In the genomic region with DNA sequence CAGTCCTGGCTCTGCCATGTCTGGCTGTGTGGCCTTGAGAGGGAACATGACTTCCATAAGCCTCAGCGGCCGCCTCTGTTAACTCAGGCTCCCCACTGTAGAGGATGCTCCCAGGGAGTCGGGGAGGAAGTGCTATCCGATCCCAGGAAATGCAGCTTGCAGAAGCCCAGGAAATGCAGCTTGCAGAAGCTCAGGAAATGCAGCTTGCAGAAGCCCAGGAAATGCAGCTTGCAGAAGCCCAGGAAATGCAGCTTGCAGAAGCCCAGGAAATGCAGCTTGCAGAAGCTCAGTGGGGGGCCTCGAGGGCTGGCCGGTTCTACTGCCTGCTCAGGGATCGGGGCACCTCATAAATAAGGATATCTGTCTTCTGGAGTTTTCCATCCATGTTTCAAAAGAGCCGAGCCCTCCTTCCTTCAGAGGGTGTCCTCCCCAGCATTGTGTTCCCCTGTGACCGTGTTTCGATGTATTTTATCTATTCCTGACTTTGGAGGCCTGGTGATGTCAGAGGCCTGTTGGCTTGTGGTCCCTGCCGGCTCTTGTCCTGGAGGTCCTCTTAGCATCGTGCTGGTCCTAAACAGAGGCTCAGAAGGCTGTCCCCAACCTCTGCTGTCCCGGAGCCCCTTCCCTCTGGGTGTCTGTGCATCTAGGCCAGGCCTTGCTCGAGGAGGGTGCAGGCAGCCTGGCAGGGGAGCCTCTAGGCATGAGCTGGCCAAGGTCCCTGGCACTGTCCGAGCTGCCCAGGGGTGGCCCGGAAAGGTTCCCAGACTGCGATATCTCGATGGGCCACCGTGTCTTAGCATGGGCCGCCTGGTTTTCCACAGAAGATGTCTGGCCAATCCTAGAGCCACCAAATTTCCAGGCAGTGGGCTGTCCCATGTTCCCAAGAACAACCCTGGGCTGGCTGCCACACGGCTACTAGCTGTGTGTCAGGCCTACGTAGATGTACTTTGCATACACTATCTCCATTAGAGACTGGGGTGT, we compare ENCODE assay signal across 1 cellular context.
TF ChIP-seq lines count a peak whose summit lies in the region.

No MANE protein-coding gene starts in this region.

TF ChIP-seq in HepG2, 621 proteins besides CTCF, POLR2A, EP300 and RAD21 (continued from another document):
- TF ChIP-seq UBTF (CRISPR knock-in tag; IDR thresholded peaks at IDR 0.05), result no peak
- no peak for TF ChIP-seq ZNF577 (CRISPR knock-in tag; IDR thresholded peaks at IDR 0.05; ENCODE audit: borderline replicate concordance, low read depth)
- TF ChIP-seq ZNF562 (CRISPR knock-in tag; IDR thresholded peaks at IDR 0.05; ENCODE audit: borderline replicate concordance), result no peak
- no peak for TF ChIP-seq ARNTL (CRISPR knock-in tag; IDR thresholded peaks at IDR 0.05)
- TF ChIP-seq, protein P1, sequence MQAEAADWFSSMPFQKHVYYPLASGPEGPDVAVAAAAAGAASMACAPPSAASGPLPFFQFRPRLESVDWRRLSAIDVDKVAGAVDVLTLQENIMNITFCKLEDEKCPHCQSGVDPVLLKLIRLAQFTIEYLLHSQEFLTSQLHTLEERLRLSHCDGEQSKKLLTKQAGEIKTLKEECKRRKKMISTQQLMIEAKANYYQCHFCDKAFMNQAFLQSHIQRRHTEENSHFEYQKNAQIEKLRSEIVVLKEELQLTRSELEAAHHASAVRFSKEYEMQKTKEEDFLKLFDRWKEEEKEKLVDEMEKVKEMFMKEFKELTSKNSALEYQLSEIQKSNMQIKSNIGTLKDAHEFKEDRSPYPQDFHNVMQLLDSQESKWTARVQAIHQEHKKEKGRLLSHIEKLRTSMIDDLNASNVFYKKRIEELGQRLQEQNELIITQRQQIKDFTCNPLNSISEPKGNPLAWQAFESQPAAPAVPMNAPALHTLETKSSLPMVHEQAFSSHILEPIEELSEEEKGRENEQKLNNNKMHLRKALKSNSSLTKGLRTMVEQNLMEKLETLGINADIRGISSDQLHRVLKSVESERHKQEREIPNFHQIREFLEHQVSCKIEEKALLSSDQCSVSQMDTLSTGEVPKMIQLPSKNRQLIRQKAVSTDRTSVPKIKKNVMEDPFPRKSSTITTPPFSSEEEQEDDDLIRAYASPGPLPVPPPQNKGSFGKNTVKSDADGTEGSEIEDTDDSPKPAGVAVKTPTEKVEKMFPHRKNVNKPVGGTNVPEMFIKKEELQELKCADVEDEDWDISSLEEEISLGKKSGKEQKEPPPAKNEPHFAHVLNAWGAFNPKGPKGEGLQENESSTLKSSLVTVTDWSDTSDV (CRISPR knock-in tag; IDR thresholded peaks at IDR 0.05), result no peak
- TF ChIP-seq, protein P2, sequence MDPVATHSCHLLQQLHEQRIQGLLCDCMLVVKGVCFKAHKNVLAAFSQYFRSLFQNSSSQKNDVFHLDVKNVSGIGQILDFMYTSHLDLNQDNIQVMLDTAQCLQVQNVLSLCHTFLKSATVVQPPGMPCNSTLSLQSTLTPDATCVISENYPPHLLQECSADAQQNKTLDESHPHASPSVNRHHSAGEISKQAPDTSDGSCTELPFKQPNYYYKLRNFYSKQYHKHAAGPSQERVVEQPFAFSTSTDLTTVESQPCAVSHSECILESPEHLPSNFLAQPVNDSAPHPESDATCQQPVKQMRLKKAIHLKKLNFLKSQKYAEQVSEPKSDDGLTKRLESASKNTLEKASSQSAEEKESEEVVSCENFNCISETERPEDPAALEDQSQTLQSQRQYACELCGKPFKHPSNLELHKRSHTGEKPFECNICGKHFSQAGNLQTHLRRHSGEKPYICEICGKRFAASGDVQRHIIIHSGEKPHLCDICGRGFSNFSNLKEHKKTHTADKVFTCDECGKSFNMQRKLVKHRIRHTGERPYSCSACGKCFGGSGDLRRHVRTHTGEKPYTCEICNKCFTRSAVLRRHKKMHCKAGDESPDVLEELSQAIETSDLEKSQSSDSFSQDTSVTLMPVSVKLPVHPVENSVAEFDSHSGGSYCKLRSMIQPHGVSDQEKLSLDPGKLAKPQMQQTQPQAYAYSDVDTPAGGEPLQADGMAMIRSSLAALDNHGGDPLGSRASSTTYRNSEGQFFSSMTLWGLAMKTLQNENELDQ (CRISPR knock-in tag; IDR thresholded peaks at IDR 0.05; ENCODE audit: borderline replicate concordance), result no peak
- TF ChIP-seq RBM39 (IDR thresholded peaks at IDR 0.05; ENCODE audit: low read depth, low read length, poor library complexity, severe bottlenecking), result no peak
- no peak for TF ChIP-seq PCBP1 (IDR thresholded peaks at IDR 0.05; ENCODE audit: borderline replicate concordance, low read depth, low read length)
- TF ChIP-seq ZSCAN25 (CRISPR knock-in tag; IDR thresholded peaks at IDR 0.05), result no peak
- no peak for TF ChIP-seq HNRNPL (IDR thresholded peaks at IDR 0.05; ENCODE audit: low read depth, low read length)
- TF ChIP-seq ZNF589 (CRISPR knock-in tag; conservative IDR thresholded peaks at IDR 0.05), result no peak
- TF ChIP-seq PHF20 (CRISPR knock-in tag; IDR thresholded peaks at IDR 0.05), result no peak
- no peak for TF ChIP-seq EED (CRISPR knock-in tag; IDR thresholded peaks at IDR 0.05)
